Comparison of ENCODE assay signal across 8 cellular contexts in the genomic region with DNA sequence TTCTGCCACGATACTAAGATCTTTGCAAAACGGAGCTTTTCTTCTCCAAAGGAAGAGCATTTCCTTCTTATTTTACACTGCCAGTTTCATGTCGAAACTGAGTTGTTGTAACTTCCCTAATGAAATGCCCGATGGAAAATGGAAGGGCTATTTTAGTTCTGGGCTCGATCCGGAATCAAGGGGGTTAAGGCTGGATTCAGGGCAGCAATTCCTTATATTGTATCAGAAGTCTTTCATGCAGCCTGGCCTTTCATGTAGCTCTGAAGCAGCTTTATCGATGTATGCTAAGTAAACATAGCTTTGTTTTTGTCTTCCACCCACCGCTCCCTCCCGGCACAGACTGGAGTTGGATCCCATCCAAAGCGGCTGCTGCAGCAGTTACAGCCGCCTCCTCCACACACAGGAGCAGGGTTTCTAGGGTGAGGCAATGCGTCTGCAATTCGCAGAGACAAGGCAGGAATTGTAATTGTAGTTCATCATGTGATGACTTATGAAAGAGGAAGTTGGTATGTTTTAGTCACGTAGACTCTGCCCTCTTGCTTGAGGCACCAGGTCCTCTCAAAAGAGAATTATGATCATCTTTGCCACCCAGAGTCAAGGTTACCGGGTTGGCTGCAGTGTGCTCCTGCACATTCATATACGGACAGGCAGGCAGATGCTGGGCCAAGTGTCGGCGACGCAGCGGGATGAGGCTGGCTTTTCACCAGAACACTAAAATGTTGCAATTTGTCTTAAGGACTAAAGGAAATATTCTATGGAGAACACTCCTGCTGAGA. TPM values are rescaled to one million over a fixed set of nuclear protein-coding genes. Genes with fewer than 3 reads are reported as not detected.
A peak's percentile ranks its signal among the peaks of the same experiment; 100 is the strongest.
DNase-seq lines count a peak whose midpoint lies in the region; ATAC-seq lines count a peak whose summit lies in the region.

No MANE protein-coding gene starts in this region.

- peak; percentile 79 for DNase-seq in CMK (ENCODE audit: low read depth)
- no peak for DNase-seq in NT2/D1 (ENCODE audit: low read depth, low spot score)
- DNase-seq in activated CD8-positive, alpha-beta memory T cell treated with anti-CD3 and anti-CD28 coated beads, Interleukin-2, amount 50 U/mL, for 4 hours, result peak; percentile 68
- DNase-seq in epidermal melanocyte (ENCODE audit: insufficient read length, low spot score), result peak; percentile 88
- DNase-seq in stimulated activated naive CD4-positive, alpha-beta T cell treated with Interleukin-2 at 50 U/mL for 16 hours (lab: John Stamatoyannopoulos, UW), result peak; percentile 66

- no peaks in the 10 kb centered on the region for H3K27me3 ChIP-seq in HUES64 (ENCODE audit: insufficient read depth, low read length)
- no peaks in the 10 kb centered on the region for H3K27me3 ChIP-seq in NT2/D1 (ENCODE audit: insufficient read depth, insufficient read length)
- no peaks in the 10 kb centered on the region for H3K27me3 ChIP-seq in muscle layer of colon (ENCODE audit: control insufficient read depth in 1 of 2, insufficient read depth in 2 of 2, low read length in 2 of 2)

- H3K4me3 ChIP-seq in HUES64 (ENCODE audit: low read length) (no peak overlapping the region), NT2/D1 (ENCODE audit: insufficient read length, low read depth) (no peak overlapping the region), muscle layer of colon (ENCODE audit: low read depth in 1 of 2, low read length in 2 of 2) (peak overlapping the region; percentile 15 to 68)

- H3K9ac ChIP-seq in HUES64 (ENCODE audit: low read depth, low read length) (peak overlapping the region; percentile 0; the same call in 1 of the 2 replicates), NT2/D1 (ENCODE audit: insufficient read length, low read depth) (peak overlapping the region; percentile 79), muscle layer of colon (ENCODE audit: low read length) (peak overlapping the region; percentile 94)

- H3K9me3 ChIP-seq in HUES64 (ENCODE audit: insufficient read depth, low read depth, low read length) (no peaks in the 10 kb centered on the region), NT2/D1 (ENCODE audit: insufficient read depth, low read length) (no peaks in the 10 kb centered on the region), muscle layer of colon (ENCODE audit: low read length) (no peaks in the 10 kb centered on the region)

- H3K36me3 ChIP-seq in HUES64 (ENCODE audit: insufficient read depth, low read length) (peaks cover 6% of the 10 kb centered on the region), NT2/D1 (ENCODE audit: insufficient read depth, insufficient read length, low read length) (peaks cover 14% of the 10 kb centered on the region), muscle layer of colon (ENCODE audit: insufficient read depth, low read length) (peaks cover 6% of the 10 kb centered on the region)

- whole genome bisulfite sequencing in HUES64, result 57% methylated on average over 20 of the region's 20 CpGs

- peak; percentile 27 for ATAC-seq in GM19468 (IDR thresholded peaks at IDR 0.05; ENCODE audit: extremely low read depth, unreplicated experiment)

- H3K4me1 ChIP-seq in HUES64 (ENCODE audit: insufficient read depth, low read length) (peaks cover 46% of the 10 kb centered on the region), NT2/D1 (ENCODE audit: insufficient read depth, insufficient read length) (peaks cover 10% of the 10 kb centered on the region), muscle layer of colon (ENCODE audit: insufficient read depth, low read length) (peaks cover 48% of the 10 kb centered on the region)

- 0 out of 2 replicates have a peak overlapping the region, but pooled peaks have one; percentile 0 for H3K27ac ChIP-seq in HUES64 (ENCODE audit: low read depth, low read length)
- peak overlapping the region; percentile 83 for H3K27ac ChIP-seq in muscle layer of colon (ENCODE audit: low read depth, low read length)

RNA-seq across cellular contexts. Expression of gene IRF2BP2, which starts 2.6 kb away (rescaled TPM):
- 35.5 TPM for polyA plus RNA-seq in HUES64 (2013, experiment 1 of 2)
- 43.3 TPM for polyA plus RNA-seq in HUES64 (2013, experiment 2 of 2)

Comparison
In these comparisons a context has a peak if more than half of its experiments do, and no peak if none do; other contexts are left out.
1. H3K4me3 ChIP-seq: peak in muscle layer of colon (2 of 2); none in HUES64 (single experiment) and NT2/D1 (single experiment).
2. H3K9ac ChIP-seq: peak in every context shown above with its lines; median percentile 94 in muscle layer of colon; 79 in NT2/D1; 0 in HUES64.